1 cellular context compared by ENCODE assay signal in the genomic region with DNA sequence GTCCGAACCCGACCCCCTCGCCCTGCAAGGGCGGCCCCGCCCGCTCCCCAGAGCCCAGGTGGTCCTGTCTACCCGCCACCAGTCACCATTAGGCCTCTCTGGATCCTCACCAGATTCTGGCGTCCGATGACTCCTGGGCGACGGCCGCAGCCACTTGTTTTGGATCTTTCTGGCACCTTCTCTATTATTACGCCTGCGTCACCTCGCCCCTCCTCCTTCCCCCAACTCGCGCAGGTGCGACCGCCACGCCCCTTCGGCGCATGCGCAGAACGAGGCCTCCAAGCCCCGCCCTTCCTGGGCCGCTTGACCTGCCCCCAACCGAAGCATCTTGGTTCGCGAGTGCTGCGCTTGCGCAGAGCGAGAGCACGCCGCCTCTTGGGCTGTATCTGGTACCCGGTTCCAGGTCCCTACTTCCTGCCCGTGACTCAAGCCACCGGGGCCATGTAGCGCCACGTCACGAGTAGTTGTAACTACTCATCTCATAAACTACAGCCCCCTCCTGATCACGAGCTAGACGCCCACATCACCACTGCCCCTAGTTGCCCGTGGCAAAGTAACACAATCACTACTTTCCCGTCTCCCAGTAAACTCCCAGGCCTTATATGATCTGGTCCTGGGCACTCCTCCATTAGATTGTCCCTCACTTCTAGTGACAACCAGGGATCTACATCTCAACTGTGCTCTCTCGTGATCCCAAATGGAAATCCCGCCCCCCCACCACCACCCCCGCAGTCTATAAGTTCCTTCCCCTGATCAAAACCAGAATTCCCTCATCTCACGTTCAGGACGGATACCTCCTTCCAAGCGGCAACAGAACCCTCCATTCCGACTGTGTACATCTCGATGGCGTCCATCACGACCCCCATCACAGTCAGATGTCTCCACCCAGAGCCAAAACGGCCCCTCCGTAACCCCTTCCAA.
A peak's percentile ranks its signal among the peaks of the same experiment; 100 is the strongest.
TF ChIP-seq lines count a peak whose summit lies in the region.

A gene with protein sequence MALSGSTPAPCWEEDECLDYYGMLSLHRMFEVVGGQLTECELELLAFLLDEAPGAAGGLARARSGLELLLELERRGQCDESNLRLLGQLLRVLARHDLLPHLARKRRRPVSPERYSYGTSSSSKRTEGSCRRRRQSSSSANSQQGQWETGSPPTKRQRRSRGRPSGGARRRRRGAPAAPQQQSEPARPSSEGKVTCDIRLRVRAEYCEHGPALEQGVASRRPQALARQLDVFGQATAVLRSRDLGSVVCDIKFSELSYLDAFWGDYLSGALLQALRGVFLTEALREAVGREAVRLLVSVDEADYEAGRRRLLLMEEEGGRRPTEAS (minus strand): TSS at position 156 of the 921 bp plus-strand sequence. CDS start 670 bp downstream, outside the sequence.

TF ChIP-seq in K562, 482 proteins besides CTCF, POLR2A, EP300 and RAD21 (continued from another document):
- TF ChIP-seq, protein P1, sequence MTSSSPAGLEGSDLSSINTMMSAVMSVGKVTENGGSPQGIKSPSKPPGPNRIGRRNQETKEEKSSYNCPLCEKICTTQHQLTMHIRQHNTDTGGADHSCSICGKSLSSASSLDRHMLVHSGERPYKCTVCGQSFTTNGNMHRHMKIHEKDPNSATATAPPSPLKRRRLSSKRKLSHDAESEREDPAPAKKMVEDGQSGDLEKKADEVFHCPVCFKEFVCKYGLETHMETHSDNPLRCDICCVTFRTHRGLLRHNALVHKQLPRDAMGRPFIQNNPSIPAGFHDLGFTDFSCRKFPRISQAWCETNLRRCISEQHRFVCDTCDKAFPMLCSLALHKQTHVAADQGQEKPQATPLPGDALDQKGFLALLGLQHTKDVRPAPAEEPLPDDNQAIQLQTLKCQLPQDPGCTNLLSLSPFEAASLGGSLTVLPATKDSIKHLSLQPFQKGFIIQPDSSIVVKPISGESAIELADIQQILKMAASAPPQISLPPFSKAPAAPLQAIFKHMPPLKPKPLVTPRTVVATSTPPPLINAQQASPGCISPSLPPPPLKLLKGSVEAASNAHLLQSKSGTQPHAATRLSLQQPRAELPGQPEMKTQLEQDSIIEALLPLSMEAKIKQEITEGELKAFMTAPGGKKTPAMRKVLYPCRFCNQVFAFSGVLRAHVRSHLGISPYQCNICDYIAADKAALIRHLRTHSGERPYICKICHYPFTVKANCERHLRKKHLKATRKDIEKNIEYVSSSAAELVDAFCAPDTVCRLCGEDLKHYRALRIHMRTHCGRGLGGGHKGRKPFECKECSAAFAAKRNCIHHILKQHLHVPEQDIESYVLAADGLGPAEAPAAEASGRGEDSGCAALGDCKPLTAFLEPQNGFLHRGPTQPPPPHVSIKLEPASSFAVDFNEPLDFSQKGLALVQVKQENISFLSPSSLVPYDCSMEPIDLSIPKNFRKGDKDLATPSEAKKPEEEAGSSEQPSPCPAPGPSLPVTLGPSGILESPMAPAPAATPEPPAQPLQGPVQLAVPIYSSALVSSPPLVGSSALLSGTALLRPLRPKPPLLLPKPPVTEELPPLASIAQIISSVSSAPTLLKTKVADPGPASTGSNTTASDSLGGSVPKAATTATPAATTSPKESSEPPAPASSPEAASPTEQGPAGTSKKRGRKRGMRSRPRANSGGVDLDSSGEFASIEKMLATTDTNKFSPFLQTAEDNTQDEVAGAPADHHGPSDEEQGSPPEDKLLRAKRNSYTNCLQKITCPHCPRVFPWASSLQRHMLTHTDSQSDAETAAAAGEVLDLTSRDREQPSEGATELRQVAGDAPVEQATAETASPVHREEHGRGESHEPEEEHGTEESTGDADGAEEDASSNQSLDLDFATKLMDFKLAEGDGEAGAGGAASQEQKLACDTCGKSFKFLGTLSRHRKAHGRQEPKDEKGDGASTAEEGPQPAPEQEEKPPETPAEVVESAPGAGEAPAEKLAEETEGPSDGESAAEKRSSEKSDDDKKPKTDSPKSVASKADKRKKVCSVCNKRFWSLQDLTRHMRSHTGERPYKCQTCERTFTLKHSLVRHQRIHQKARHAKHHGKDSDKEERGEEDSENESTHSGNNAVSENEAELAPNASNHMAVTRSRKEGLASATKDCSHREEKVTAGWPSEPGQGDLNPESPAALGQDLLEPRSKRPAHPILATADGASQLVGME (CRISPR knock-in tag; IDR thresholded peaks at IDR 0.05), result 0 out of 2 replicates have a peak, but pooled peaks have one; percentile 56
- TF ChIP-seq HCFC1 (IDR thresholded peaks at IDR 0.05; ENCODE audit: low read depth, low read length), result peak; percentile 59
